ENCODE assay signal across 8 cellular contexts in the genomic region with DNA sequence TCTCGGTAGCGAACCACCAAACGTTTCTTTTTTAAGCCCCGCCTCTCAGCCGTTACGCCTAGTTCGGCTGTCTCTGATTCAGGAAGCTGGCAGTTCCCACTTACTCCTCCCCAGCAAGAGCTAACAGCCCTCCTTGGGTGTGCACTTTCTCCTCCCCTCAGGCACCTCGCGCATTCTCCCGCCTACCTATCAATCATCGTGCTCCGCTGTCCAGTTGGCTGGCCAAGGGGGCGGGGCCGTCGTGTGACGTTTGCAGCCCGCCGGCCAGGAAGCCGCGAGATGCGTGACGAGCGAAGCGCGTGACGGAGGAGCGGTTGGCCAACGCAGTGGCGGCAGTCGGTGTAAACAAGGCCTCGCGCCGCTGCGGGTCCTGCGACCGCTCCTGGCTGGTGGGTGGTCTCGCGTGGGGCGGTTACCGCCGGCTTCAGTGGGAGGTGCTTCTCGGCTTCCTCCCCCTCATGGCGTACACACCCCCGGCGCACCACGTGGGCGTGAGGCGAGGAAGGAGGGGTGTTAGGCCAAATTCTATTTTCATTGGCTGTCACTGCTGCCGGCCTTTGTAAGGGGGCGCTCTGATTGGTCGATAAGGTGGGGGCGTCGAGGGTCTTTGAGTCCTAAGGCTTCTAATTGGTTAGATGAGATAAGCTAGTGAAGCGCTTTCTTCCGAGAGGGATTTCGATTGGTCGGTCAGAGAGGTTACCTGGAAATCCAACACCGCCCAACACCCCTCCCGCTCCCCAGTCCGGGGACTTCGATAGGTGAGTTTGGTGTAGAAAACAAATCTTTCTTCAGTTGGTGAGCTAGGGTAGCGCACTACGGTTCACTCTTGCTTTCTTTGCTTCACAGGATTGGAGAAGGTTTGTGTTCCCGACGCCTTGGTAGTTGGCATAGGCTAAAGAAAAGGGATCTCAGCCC. TPM values are rescaled to one million over a fixed set of nuclear protein-coding genes. Genes with fewer than 3 reads are reported as not detected.
DNase-seq lines count a peak whose midpoint lies in the region; ATAC-seq, FAIRE-seq and TF ChIP-seq lines count a peak whose summit lies in the region.

TSS of gene DCAF11 (plus strand) at position 242 of the 915 bp plus-strand sequence. CDS start 818 bp downstream, outside the sequence.
TSS of gene NRL (minus strand) at position 414 of the 915 bp plus-strand sequence. CDS start 32,101 bp downstream, outside the sequence.

- peak within 1 kb of the TSS; percentile 99 for H3K4me3 ChIP-seq in parathyroid adenoma (ENCODE audit: low read depth, low read length)
- H3K4me3 ChIP-seq in tibial nerve: peak within 1 kb of the TSS; percentile 46 to 81 (median 76)

- H2AFZ ChIP-seq in parathyroid adenoma: peak within 1 kb of the TSS; percentile 86

- TF ChIP-seq CTCF in parathyroid adenoma (IDR thresholded peaks at IDR 0.05) (no peak), tibial nerve (IDR thresholded peaks at IDR 0.05) (peak in 2 of 5 experiments; percentile 46 to 63)

- peaks cover 22% of the 10 kb centered on the region for H3K79me2 ChIP-seq in parathyroid adenoma

- ATAC-seq in HG02840 (IDR thresholded peaks at IDR 0.05; ENCODE audit: low FRiP score, unreplicated experiment): peak; percentile 80

- intact Hi-C loops in cardiac septum (cut with DNase I): loop anchor here (2.0 kb wide), 1 partner anchor 26 kb away; the partner anchor contains the start of gene EMC9

- 0% methylated on average over 65 of the region's 65 CpGs for WGBS in adipose tissue, 3 donors
- WGBS in tibial nerve, 2 donors: 1% methylated on average over 54 to 57 of the region's 65 CpGs

- H3K4me1 ChIP-seq in parathyroid adenoma: peaks cover 13% of the 10 kb centered on the region
- peaks cover 4 to 19% (median 11%) of the 10 kb centered on the region in 4 donors for H3K4me1 ChIP-seq in tibial nerve

- no peaks in the 10 kb centered on the region for H3K36me3 ChIP-seq in parathyroid adenoma (ENCODE audit: control insufficient read depth, insufficient read depth, low read length)
- peaks cover 0 to 32% (median 25%) of the 10 kb centered on the region in 3 donors for H3K36me3 ChIP-seq in tibial nerve

- peak; percentile 95 for DNase-seq in GM12891 (ENCODE audit: insufficient read length, low spot score)
- DNase-seq in NCI-H1436 (lab: John Stamatoyannopoulos, UW): peak; percentile 99
- peak; percentile 99 for DNase-seq in SW480 (ENCODE audit: low spot score)
- peak; percentile 99 for DNase-seq in cardiac septum (ENCODE audit: low spot score)
- peak; percentile 97 to 98 for DNase-seq in tibial nerve (ENCODE audit: low spot score in 2 of 2)

- H3K27me3 ChIP-seq in parathyroid adenoma (ENCODE audit: control insufficient read depth, insufficient read depth, low read length) (no peaks in the 10 kb centered on the region), tibial nerve (no peaks in the 10 kb centered on the region)

- peak within 1 kb of the TSS; percentile 61 for H3K9ac ChIP-seq in parathyroid adenoma

- no peaks in the 10 kb centered on the region for H3K9me3 ChIP-seq in parathyroid adenoma (ENCODE audit: control insufficient read depth, low read length)
- no peaks in the 10 kb centered on the region for H3K9me3 ChIP-seq in tibial nerve

- H3K27ac ChIP-seq in adipose tissue (ENCODE audit: low read depth, low read length) (peak within 1 kb of the TSS; percentile 99), parathyroid adenoma (peak within 1 kb of the TSS; percentile 100), tibial nerve (peak within 1 kb of the TSS; percentile 99 to 100 (median 99))

- TF ChIP-seq POLR2A in GM12891 (IDR thresholded peaks at IDR 0.05; ENCODE audit: low read depth, low read length): peak; percentile 50; the same call in 1 of the 2 replicates
- TF ChIP-seq POLR2A in tibial nerve (IDR thresholded peaks at IDR 0.05): peak in 1 of 2 donors; percentile 53

- peak; percentile 99 for FAIRE-seq in GM12891 (lab: Jason Lieb, UNC)

- TF ChIP-seq EP300 in tibial nerve (IDR thresholded peaks at IDR 0.05): peak; percentile 92 to 99

- peak within 1 kb of the TSS; percentile 84 for H3K4me2 ChIP-seq in parathyroid adenoma (ENCODE audit: low read length)

TF ChIP-seq in GM12891, 5 proteins besides CTCF, POLR2A, EP300 and RAD21:
- no peak for TF ChIP-seq PAX5 (IDR thresholded peaks at IDR 0.05; ENCODE audit: insufficient read depth, low read length, severe bottlenecking)
- peak; percentile 49 for TF ChIP-seq TAF1 (IDR thresholded peaks at IDR 0.05; ENCODE audit: low read depth, low read length)
- peak; percentile 5; the same call in 1 of the 2 replicates for TF ChIP-seq POLR2AphosphoS5 (IDR thresholded peaks at IDR 0.05; ENCODE audit: low read depth, low read length)
- TF ChIP-seq POU2F2 (IDR thresholded peaks at IDR 0.05; ENCODE audit: low read depth, low read length): no peak; the same call in 1 of the 2 replicates
- peak; percentile 41; the same call in 1 of the 2 replicates for TF ChIP-seq SPI1 (IDR thresholded peaks at IDR 0.05; ENCODE audit: low read depth, low read length)

RNA-seq across cellular contexts. Expression of gene DCAF11, which starts in this region (rescaled TPM):
- polyA plus RNA-seq in GM12891 (2012; ENCODE audit: low read depth, missing spikeins): 46.3 TPM
- polyA plus RNA-seq in adipose tissue: 10 to 100 TPM; 27.7 to 65.1 (median 35.6) TPM
- total RNA-seq in cardiac septum (54.1 TPM), tibial nerve (100 to 1,000 TPM in 2 of 4 donors, 10 to 100 TPM in 2; 68.9 to 126 (median 98.9) TPM)

RNA-seq across cellular contexts. Expression of gene NRL, which starts in this region (rescaled TPM):
- 1.0 TPM for polyA plus RNA-seq in GM12891 (2012; ENCODE audit: low read depth, missing spikeins)
- polyA plus RNA-seq in adipose tissue: 1 to 10 TPM; 1.5 to 1.7 (median 1.6) TPM
- total RNA-seq in cardiac septum (2.4 TPM), tibial nerve (1 to 10 TPM; 4.8 to 7.0 (median 5.9) TPM)

Comparison
In these comparisons a context has a peak if more than half of its experiments do, and no peak if none do; other contexts are left out.
1. Peak in every context shown above with its lines: DNase-seq, ATAC-seq, H3K4me3 ChIP-seq and H3K27ac ChIP-seq.